Comparison of ENCODE assay signal across 1 cellular context in genomic region chr6:45455408-45455807, GRCh38.
TF ChIP-seq lines count a peak whose summit lies in the region.

No MANE protein-coding gene starts in this region.

TF ChIP-seq in H1, 55 proteins besides CTCF, POLR2A, EP300 and RAD21 (continued from another document):
- TF ChIP-seq USF2 (IDR thresholded peaks at IDR 0.05; ENCODE audit: low read length), result no peak
- no peak for TF ChIP-seq JUND (IDR thresholded peaks at IDR 0.05; ENCODE audit: low read length)
- TF ChIP-seq GABPA (IDR thresholded peaks at IDR 0.05; ENCODE audit: borderline replicate concordance, insufficient read depth, low read length), result no peak
- no peak for TF ChIP-seq SUZ12 (IDR thresholded peaks at IDR 0.05; ENCODE audit: low read length)
- TF ChIP-seq RBBP5 (IDR thresholded peaks at IDR 0.05; ENCODE audit: borderline replicate concordance, low read depth, low read length), result no peak
- TF ChIP-seq ASH2L (IDR thresholded peaks at IDR 0.05; ENCODE audit: low read length), result no peak
- TF ChIP-seq EGR1 (IDR thresholded peaks at IDR 0.05; ENCODE audit: borderline replicate concordance, low read depth, low read length), result no peak
- no peak for TF ChIP-seq SIRT6 (IDR thresholded peaks at IDR 0.05; ENCODE audit: low read length)
- no peak for TF ChIP-seq CHD7 (IDR thresholded peaks at IDR 0.05; ENCODE audit: insufficient replicate concordance, low read length)
- no peak for TF ChIP-seq MAX (IDR thresholded peaks at IDR 0.05)
- TF ChIP-seq TBP (IDR thresholded peaks at IDR 0.05; ENCODE audit: low read depth, low read length), result no peak
- no peak for TF ChIP-seq KDM4A (IDR thresholded peaks at IDR 0.05; ENCODE audit: low read depth, low read length, severe bottlenecking)
